ENCODE assay signal across 8 cellular contexts in the genomic region with DNA sequence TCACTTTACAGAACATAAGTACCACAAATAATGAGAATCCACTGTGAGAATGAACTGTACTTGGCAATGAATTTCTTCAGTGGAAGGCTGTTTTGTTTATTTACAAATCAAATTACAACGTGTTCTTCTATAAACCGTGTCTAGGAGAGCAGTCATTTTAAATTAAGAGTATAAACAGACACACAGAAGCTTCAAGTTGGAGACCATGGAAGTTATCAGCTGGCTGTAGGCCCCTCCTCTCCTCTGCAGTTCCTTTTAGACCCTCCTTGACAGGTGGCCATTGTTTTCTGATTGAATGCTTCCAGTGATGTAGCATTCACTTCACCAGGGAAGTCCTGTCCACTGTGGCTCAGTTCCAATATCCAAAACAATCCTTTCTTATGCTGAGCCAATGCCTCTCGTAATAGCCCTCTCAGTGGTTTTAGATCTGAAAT. TPM values are rescaled to one million over a fixed set of nuclear protein-coding genes. Genes with fewer than 3 reads are reported as not detected.
DNase-seq lines count a peak whose midpoint lies in the region; ATAC-seq and TF ChIP-seq lines count a peak whose summit lies in the region.

No MANE protein-coding gene starts in this region.

- ATAC-seq in Right ventricle myocardium superior (ENCODE audit: poor library complexity) (peak; percentile 50), left ventricle myocardium superior (peak; percentile 73), HG03025 (IDR thresholded peaks at IDR 0.05; ENCODE audit: low FRiP score, unreplicated experiment) (no peak)

- H4K20me1 ChIP-seq in PC-9 (ENCODE audit: insufficient read depth): no peaks in the 10 kb centered on the region

- H2AFZ ChIP-seq in PC-9: no peak overlapping the region

- CTCF ChIA-PET in PC-9 (lab: Charles Lee): no interaction called here

- H3K9me3 ChIP-seq in PC-9 (ENCODE audit: insufficient read depth, low read depth): no peaks in the 10 kb centered on the region

- no peaks in the 10 kb centered on the region for H3K9me2 ChIP-seq in PC-9 (ENCODE audit: insufficient read depth)

- TF ChIP-seq CTCF in VCaP (conservative IDR thresholded peaks at IDR 0.05) (no peak), PC-9 (conservative IDR thresholded peaks at IDR 0.05) (no peak)

- DNase-seq in Right ventricle myocardium superior (no peak), cardiac septum (ENCODE audit: low spot score) (no peak), left ventricle myocardium superior (no peak), PC-9 (no peak), NOMO-1 (lab: John Stamatoyannopoulos, UW; ENCODE audit: unreplicated experiment in 2 of 2) (no peak), GM19240 (ENCODE audit: insufficient read length, low spot score) (no peak)

- no peaks in the 10 kb centered on the region for H3K79me2 ChIP-seq in PC-9 (ENCODE audit: low read depth)

- intact Hi-C loops in Right ventricle myocardium superior (cut with DNase I): no loop called here
- intact Hi-C loops in cardiac septum (cut with DNase I): no loop called here
- intact Hi-C loops in left ventricle myocardium superior (cut with micrococcal nuclease): no loop called here
- intact Hi-C loops in PC-9 (cut with micrococcal nuclease; ENCODE audit: unreplicated experiment): no loop called here

- no peaks in the 10 kb centered on the region for H3K36me3 ChIP-seq in PC-9 (ENCODE audit: low read depth)

- POLR2A ChIA-PET in PC-9 (lab: Charles Lee; ENCODE audit: unreplicated experiment): no interaction called here

- no TSS peak for BruUV-seq in PC-9 (replicated peaks; lab: Mats Ljungman, UMichigan)

- no peak overlapping the region for H3K4me3 ChIP-seq in PC-9

- peaks cover 30% of the 10 kb centered on the region for H3K4me1 ChIP-seq in PC-9 (replicated peaks; ENCODE audit: insufficient read depth)

- no peaks in the 10 kb centered on the region for H3K27me3 ChIP-seq in PC-9 (ENCODE audit: insufficient read depth, low read depth)

- H3K27ac ChIP-seq in VCaP (peak overlapping the region; percentile 87), PC-9 (no peak overlapping the region)

- H3K4me2 ChIP-seq in PC-9: no peak overlapping the region

- H3F3A ChIP-seq in PC-9 (ENCODE audit: insufficient read depth, low read depth): no peaks in the 10 kb centered on the region

RNA-seq across cellular contexts. Expression of a gene that starts 7.3 kb away (rescaled TPM):
- total RNA-seq in Right ventricle myocardium superior: 17.6 TPM
- 20.1 TPM for total RNA-seq in cardiac septum
- total RNA-seq in left ventricle myocardium superior: 17.9 TPM
- total RNA-seq in PC-9 (2021): 27.5 and 38.7 TPM in 2 replicates

RNA-seq across cellular contexts. Expression of a gene that starts 40.1 kb away (rescaled TPM):
- total RNA-seq in Right ventricle myocardium superior (7.8 TPM), cardiac septum (7.0 TPM), left ventricle myocardium superior (9.0 TPM), PC-9 (2021) (18.2 and 21.7 TPM in 2 replicates)
